In the genomic region with DNA sequence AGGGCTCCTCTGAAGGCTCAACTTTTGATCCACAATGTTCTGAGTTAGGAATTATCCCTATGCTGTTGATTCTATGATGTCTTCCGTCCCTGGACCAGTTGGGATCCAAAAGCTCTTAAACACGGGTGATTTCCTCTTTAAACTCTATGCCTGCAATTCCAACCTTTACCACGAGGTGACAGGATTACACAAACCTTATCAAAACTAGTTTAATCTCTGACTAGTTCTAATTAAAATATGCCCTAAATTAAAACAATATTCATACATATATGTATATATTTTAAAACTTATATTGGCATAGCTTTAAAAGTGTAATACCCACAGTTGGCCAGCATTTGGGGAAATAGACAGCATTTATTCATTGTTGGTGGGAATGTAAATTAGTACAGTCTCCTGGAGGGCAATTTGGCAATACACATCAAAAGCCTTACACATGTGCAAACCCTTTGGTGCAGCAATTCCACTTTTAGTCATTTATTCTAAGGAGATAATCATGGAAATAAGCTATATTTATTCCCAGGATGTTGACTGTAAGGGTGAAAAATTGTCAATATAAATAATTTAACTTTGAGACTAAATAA, we compare ENCODE assay signal across 11 cellular contexts. TPM values are rescaled to one million over a fixed set of nuclear protein-coding genes. Genes with fewer than 3 reads are reported as not detected.
DNase-seq lines count a peak whose midpoint lies in the region; ATAC-seq and TF ChIP-seq lines count a peak whose summit lies in the region.
"Had no signal": no experiment of that assay in that cellular context is flagged by ENCODE, and none has a peak within 500 bp of the region (broad histone marks: within the 10 kb centered on the region; RNA-seq: fewer than 3 reads in every experiment).

No MANE protein-coding gene starts in this region.

- H3K27ac ChIP-seq in OCI-LY1 (ENCODE audit: low read depth, low read length, poor library complexity, severe bottlenecking) (no peak overlapping the region), gastrocnemius medialis (no peak overlapping the region)
- H3K27ac ChIP-seq: sigmoid colon had no signal

- ATAC-seq in gastrocnemius medialis (no peak), GM21528 (IDR thresholded peaks at IDR 0.05; ENCODE audit: low FRiP score, unreplicated experiment) (no peak)

- no peaks in the 10 kb centered on the region for H4K20me1 ChIP-seq in OCI-LY1 (ENCODE audit: insufficient read depth, low read length)

- H3K36me3 ChIP-seq in OCI-LY1 (ENCODE audit: insufficient read depth, low read length) (no peaks in the 10 kb centered on the region; the same call in 1 of the 2 replicates), gastrocnemius medialis (no peaks in the 10 kb centered on the region)
- H3K36me3 ChIP-seq: sigmoid colon had no signal

- TF ChIP-seq POLR2A in gastrocnemius medialis (IDR thresholded peaks at IDR 0.05), result no peak

- no peak overlapping the region for H3K4me3 ChIP-seq in OCI-LY1 (ENCODE audit: low read depth, low read length, poor library complexity, severe bottlenecking)
- H3K4me3 ChIP-seq in epithelial cell of esophagus (ENCODE audit: low read length), result no peak overlapping the region
- no peak overlapping the region for H3K4me3 ChIP-seq in gastrocnemius medialis
- H3K4me3 ChIP-seq: sigmoid colon had no signal

- intact Hi-C loops in gastrocnemius medialis (cut with DNase I; ENCODE audit: low total_unique reads), result loop anchor here (5.0 to 10.0 kb wide), 2 partner anchors 178 to 451 kb away; a partner anchor contains a TSS

- in situ Hi-C loops in gastrocnemius medialis (cut with MboI; ENCODE audit: low sequenced_read_pairs in 4 of 4), result loop anchor here (5.0 to 25.0 kb wide), 4 partner anchors 268 to 1203 kb away; no protein-coding TSS in a partner anchor

- DNase-seq in DMS 273 (lab: John Stamatoyannopoulos, UW; ENCODE audit: unreplicated experiment) (peak; percentile 75), DMS 273 treated with DMSO at 0.1 percent for 48 hours (lab: John Stamatoyannopoulos, UW) (no peak), epithelial cell of esophagus (ENCODE audit: low read depth) (peak; percentile 13), gastrocnemius medialis (no peak), hepatic stellate cell (ENCODE audit: low spot score) (no peak)
- DNase-seq in activated CD4-positive, CD25-positive, alpha-beta regulatory T cell treated with anti-CD3 and anti-CD28 coated beads, Interleukin-2, amount 50 U/mL, for 72 hours, result no peak
- DNase-seq: HCEC 1CT; NK-92 treated with Interleukin-12 subunit alpha and Interleukin-12 subunit beta, amount 100 ng/mL, for 24 hours had no signal

- no peaks in the 10 kb centered on the region for H3K79me2 ChIP-seq in OCI-LY1 (ENCODE audit: insufficient read depth, low read length)

- H3K4me2 ChIP-seq in OCI-LY1 (ENCODE audit: low read length), result no peak overlapping the region

- H3F3A ChIP-seq in OCI-LY1 (ENCODE audit: insufficient read depth, low read length), result no peaks in the 10 kb centered on the region

- H3K4me1 ChIP-seq in OCI-LY1 (ENCODE audit: insufficient read depth, low read length, severe bottlenecking), result no peaks in the 10 kb centered on the region
- H3K4me1 ChIP-seq in gastrocnemius medialis, result peaks cover 2 to 6% of the 10 kb centered on the region in 2 donors

- H3K9ac ChIP-seq in OCI-LY1 (ENCODE audit: low read length), result no peak overlapping the region

- no peaks in the 10 kb centered on the region for H3K9me2 ChIP-seq in OCI-LY1 (ENCODE audit: low read depth, low read length)

- TF ChIP-seq CTCF in OCI-LY1 (IDR thresholded peaks at IDR 0.05; ENCODE audit: low read length) (peak; percentile 70), epithelial cell of esophagus (IDR thresholded peaks at IDR 0.05; ENCODE audit: insufficient read depth, low read depth, low read length, missing control alignments) (peak; percentile 55), gastrocnemius medialis (IDR thresholded peaks at IDR 0.05 in 4 of 5, conservative IDR thresholded peaks at IDR 0.05 in 1 of 5) (peak in 4 of 5 experiments; percentile 13 to 41 (median 30))

- H3K27me3 ChIP-seq in OCI-LY1 (ENCODE audit: insufficient read depth, low read length), result peaks cover 8% of the 10 kb centered on the region; the same call in 1 of the 2 replicates
- peaks cover 0 to 16% (median 9%) of the 10 kb centered on the region in 3 donors for H3K27me3 ChIP-seq in gastrocnemius medialis

- H3K9me3 ChIP-seq in OCI-LY1 (ENCODE audit: low read length), result 0 out of 2 replicates have a peak, but pooled peaks cover 5% of the 10 kb centered on the region
- H3K9me3 ChIP-seq in gastrocnemius medialis, result peaks cover 0 to 8% (median 6%) of the 10 kb centered on the region in 3 donors

- no peak overlapping the region for H2AFZ ChIP-seq in OCI-LY1 (ENCODE audit: low read length)

RNA-seq across cellular contexts. Expression of a gene that starts 51.6 kb away (rescaled TPM):
- 10 to 100 TPM; 25.0 to 54.6 (median 33.7) TPM for total RNA-seq in gastrocnemius medialis

Comparison
In these comparisons a context has a peak if more than half of its experiments do, and no peak if none do; other contexts are left out.
1. DNase-seq: peak in DMS 273 (single experiment) and epithelial cell of esophagus (single experiment); none in DMS 273 treated with DMSO at 0.1 percent for 48 hours (single experiment), gastrocnemius medialis (0 of 2), activated CD4-positive, CD25-positive, alpha-beta regulatory T cell treated with anti-CD3 and anti-CD28 coated beads, Interleukin-2, amount 50 U/mL, for 72 hours (single experiment) and hepatic stellate cell (single experiment).
2. Peak in every context shown above with its lines, with median percentiles within 50 percentile points of each other: CTCF ChIP-seq.